In the genomic region with DNA sequence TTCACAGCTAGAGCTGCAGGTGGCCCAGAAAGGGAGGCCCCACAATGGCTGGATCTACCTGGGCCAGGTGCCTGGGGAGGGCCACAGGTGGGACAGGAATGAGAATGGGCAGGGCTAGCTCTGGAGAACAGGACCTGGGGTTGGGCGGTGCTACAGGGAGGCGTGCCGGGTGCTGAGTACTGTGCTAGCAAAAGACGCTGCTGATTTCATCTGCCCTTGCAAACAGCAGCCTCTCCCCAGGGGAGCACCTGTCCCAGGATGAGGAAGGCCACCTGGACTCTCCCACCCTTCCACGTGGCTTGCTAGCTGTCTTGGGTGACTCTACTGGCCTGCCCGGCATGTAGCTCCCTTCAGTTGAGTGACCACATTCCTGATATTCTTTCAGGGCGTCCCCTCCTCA, we compare ENCODE assay signal across 17 cellular contexts. TPM values are rescaled to one million over a fixed set of nuclear protein-coding genes. Genes with fewer than 3 reads are reported as not detected.
DNase-seq lines count a peak whose midpoint lies in the region; ATAC-seq, FAIRE-seq and TF ChIP-seq lines count a peak whose summit lies in the region.
"Had no signal": no experiment of that assay in that cellular context is flagged by ENCODE, and none has a peak within 500 bp of the region (broad histone marks: within the 10 kb centered on the region; RNA-seq: fewer than 3 reads in every experiment).

No MANE protein-coding gene starts in this region.

- intact Hi-C loops in left ventricle myocardium superior (cut with micrococcal nuclease) (no loop called here), cardiac septum (cut with DNase I) (no loop called here)

- H3K79me1 ChIP-seq in neuronal stem cell (ENCODE audit: low read depth, low read length) = no peaks in the 10 kb centered on the region

- no peak overlapping the region for H3K4ac ChIP-seq in neuronal stem cell (ENCODE audit: low read length)

- H3K4me2 ChIP-seq in neuronal stem cell (ENCODE audit: insufficient read depth, low read length, poor library complexity, severe bottlenecking) = no peak overlapping the region

- no peaks in the 10 kb centered on the region for H3K36me3 ChIP-seq in RWPE2 (ENCODE audit: low read depth)
- no peaks in the 10 kb centered on the region for H3K36me3 ChIP-seq in neuronal stem cell (replicated peaks in 1 of 2; ENCODE audit: control insufficient read depth in 2 of 2, insufficient read depth in 2 of 2, low read length in 2 of 2)
- H3K36me3 ChIP-seq: HAP-1 had no signal

- H3K4me3 ChIP-seq in RWPE2 (ENCODE audit: severe bottlenecking) (no peak overlapping the region), neuronal stem cell (ENCODE audit: low read length in 2 of 2) (no peak overlapping the region)
- H3K4me3 ChIP-seq: HAP-1 had no signal

- H3K9ac ChIP-seq in neuronal stem cell (ENCODE audit: low read depth, low read length, poor library complexity) = no peak overlapping the region

- no peak overlapping the region for H4K91ac ChIP-seq in neuronal stem cell (ENCODE audit: low read depth, low read length, poor library complexity)

- peak overlapping the region; percentile 83 for H2BK15ac ChIP-seq in neuronal stem cell (ENCODE audit: low read length)

- no peak overlapping the region for H2BK120ac ChIP-seq in neuronal stem cell (ENCODE audit: low read depth, low read length)

- no peak overlapping the region for H3K14ac ChIP-seq in neuronal stem cell (ENCODE audit: low read length)

- DNase-seq in left ventricle myocardium superior (peak; percentile 12), cardiac septum (ENCODE audit: low spot score) (no peak), HTR-8/SVneo (ENCODE audit: insufficient read length, low spot score) (no peak), RWPE2 (ENCODE audit: low spot score) (peak; percentile 76), neuronal stem cell (ENCODE audit: low spot score) (no peak), hypothalamus (lab: John Stamatoyannopoulos, UW) (no peak)
- DNase-seq: COR-L47; KG1; NCI-H1417 treated with DMSO at 0.1 percent for 48 hours; NCI-H2029 treated with DMSO at 0.1 percent for 48 hours; NK-92 treated with Interleukin-12 subunit alpha and Interleukin-12 subunit beta, amount 100 ng/mL, for 24 hours had no signal

- TF ChIP-seq CTCF in RWPE2 (IDR thresholded peaks at IDR 0.05; ENCODE audit: poor library complexity, severe bottlenecking) = no peak

- H3K9me3 ChIP-seq in RWPE2 (ENCODE audit: severe bottlenecking) (no peaks in the 10 kb centered on the region), neuronal stem cell (replicated peaks in 1 of 2; ENCODE audit: control insufficient read depth in 2 of 2, insufficient read depth in 1 of 2, low read depth in 1 of 2, low read length in 2 of 2) (no peaks in the 10 kb centered on the region)
- H3K9me3 ChIP-seq: HAP-1 had no signal

- no CpG with 5 or more reads among the region's 7 CpGs for WGBS in neuronal stem cell (ENCODE audit: extremely low coverage in 2 of 2, insufficient read length in 2 of 2, insufficient replicate concordance in 1 of 2), 2 donors

- TF ChIP-seq POLR2A in GM18505 (IDR thresholded peaks at IDR 0.05; ENCODE audit: borderline replicate concordance, extremely low read depth, insufficient read depth, insufficient read length) = no peak

- H3K27ac ChIP-seq in RWPE2 (ENCODE audit: poor library complexity, severe bottlenecking) (no peak overlapping the region), neuronal stem cell (replicated peaks; ENCODE audit: low read length) (no peak overlapping the region)
- H3K27ac ChIP-seq: C4-2B, HL-60 had no signal

- peak overlapping the region; percentile 85 for H3K23ac ChIP-seq in neuronal stem cell (ENCODE audit: low read depth, low read length, poor library complexity)

- H2AFZ ChIP-seq in neuronal stem cell (ENCODE audit: low read length) = no peak overlapping the region

- H2BK12ac ChIP-seq in neuronal stem cell (ENCODE audit: low read length) = no peak overlapping the region

- H3K27me3 ChIP-seq in RWPE2 (ENCODE audit: insufficient read depth, poor library complexity, severe bottlenecking) (peaks cover 4% of the 10 kb centered on the region), neuronal stem cell (ENCODE audit: control insufficient read depth in 3 of 3, insufficient read depth in 3 of 3, low read depth in 1 of 3, low read length in 3 of 3) (peaks cover 0 to 46% (median 4%) of the 10 kb centered on the region in 3 experiments)

- no peak overlapping the region for H3K18ac ChIP-seq in neuronal stem cell (ENCODE audit: low read length)

- H2AK5ac ChIP-seq in neuronal stem cell (ENCODE audit: low read depth, low read length) = peak overlapping the region; percentile 85

- ATAC-seq in left ventricle myocardium superior (no peak), RWPE2 (ENCODE audit: low read depth) (no peak), GM18505 (IDR thresholded peaks at IDR 0.05; ENCODE audit: unreplicated experiment) (no peak)

- peak; percentile 46 for FAIRE-seq in HTR-8/SVneo (lab: Jason Lieb, UNC)

- no peak overlapping the region for H2BK5ac ChIP-seq in neuronal stem cell (ENCODE audit: low read length)

- H4K8ac ChIP-seq in neuronal stem cell (ENCODE audit: low read depth, low read length) = no peak overlapping the region

- peaks cover 18% of the 10 kb centered on the region for H3K4me1 ChIP-seq in RWPE2 (ENCODE audit: insufficient read depth, poor library complexity, severe bottlenecking)
- peaks cover 5 to 11% of the 10 kb centered on the region in 2 donors for H3K4me1 ChIP-seq in neuronal stem cell (ENCODE audit: control insufficient read depth in 2 of 2, insufficient read depth in 1 of 2, low read depth in 1 of 2, low read length in 2 of 2)
- H3K4me1 ChIP-seq: HAP-1 had no signal

RNA-seq across cellular contexts. Expression of a gene that starts 6.6 kb away (rescaled TPM):
- total RNA-seq in left ventricle myocardium superior = 24.3 TPM
- total RNA-seq in cardiac septum = 23.1 TPM
- 33.5 TPM for polyA plus RNA-seq in neuronal stem cell (2013, experiment 1 of 2)
- polyA plus RNA-seq in neuronal stem cell (2013, experiment 2 of 2) = 33.7 TPM

RNA-seq across cellular contexts. Expression of a gene that starts 13.2 kb away (rescaled TPM):
- total RNA-seq in left ventricle myocardium superior = not detected
- 1.1 TPM for total RNA-seq in cardiac septum
- 0.03 TPM for polyA plus RNA-seq in neuronal stem cell (2013, experiment 1 of 2)
- 0.06 TPM for polyA plus RNA-seq in neuronal stem cell (2013, experiment 2 of 2)
- total RNA-seq: A673 had no signal

RNA-seq across cellular contexts. Expression of a gene that starts 31.7 kb away (rescaled TPM):
- total RNA-seq in left ventricle myocardium superior (not detected), cardiac septum (not detected)
- 39.2 TPM for polyA plus RNA-seq in neuronal stem cell (2013, experiment 1 of 2)
- 40.2 TPM for polyA plus RNA-seq in neuronal stem cell (2013, experiment 2 of 2)
- total RNA-seq: A673, OCI-LY7 had no signal

RNA-seq across cellular contexts. Expression of a gene that starts 50.1 kb away (rescaled TPM):
- 30.9 TPM for total RNA-seq in left ventricle myocardium superior
- 49.5 TPM for total RNA-seq in cardiac septum
- 60.7 TPM for polyA plus RNA-seq in neuronal stem cell (2013, experiment 1 of 2)
- 56.3 TPM for polyA plus RNA-seq in neuronal stem cell (2013, experiment 2 of 2)

Comparison
In these comparisons a context has a peak if more than half of its experiments do, and no peak if none do; other contexts are left out.
1. DNase-seq: peak in left ventricle myocardium superior (single experiment) and RWPE2 (single experiment); none in cardiac septum (single experiment), HTR-8/SVneo (single experiment), neuronal stem cell (single experiment) and hypothalamus (0 of 51).